9 cellular contexts compared by ENCODE assay signal in genomic region chr7:38367301-38367700, GRCh38.
A peak's percentile ranks its signal among the peaks of the same experiment; 100 is the strongest.
DNase-seq lines count a peak whose midpoint lies in the region; ATAC-seq, FAIRE-seq and TF ChIP-seq lines count a peak whose summit lies in the region.
"Had no signal": no experiment of that assay in that cellular context is flagged by ENCODE, and none has a peak within 500 bp of the region (broad histone marks: within the 10 kb centered on the region; RNA-seq: fewer than 3 reads in every experiment).

No MANE protein-coding gene starts in this region.

- H3K9ac ChIP-seq in OCI-LY3 (ENCODE audit: low read length): no peak overlapping the region
- H3K9ac ChIP-seq in kidney (ENCODE audit: low read length in 2 of 2): no peak overlapping the region

- no peaks in the 10 kb centered on the region for H4K20me1 ChIP-seq in OCI-LY3 (ENCODE audit: insufficient read depth, low read length)

- TF ChIP-seq POLR2A in spleen (IDR thresholded peaks at IDR 0.05): no peak

- H3K27ac ChIP-seq in OCI-LY3 (ENCODE audit: low read length) (peak overlapping the region; percentile 11; the same call in 1 of the 2 replicates), spleen (peak overlapping the region in 7 of 8 donors; percentile 34 to 80 (median 64)), kidney (ENCODE audit: low read depth in 2 of 2, low read length in 2 of 2) (no peak overlapping the region)

- FAIRE-seq in kidney (lab: Jason Lieb, UNC): no peak

- no peak overlapping the region for H3K4me3 ChIP-seq in OCI-LY3 (ENCODE audit: low read length)
- H3K4me3 ChIP-seq in spleen: peak overlapping the region in 1 of 8 donors; percentile 15
- no peak overlapping the region for H3K4me3 ChIP-seq in kidney (ENCODE audit: low read length in 2 of 2)
- H3K4me3 ChIP-seq: esophagus squamous epithelium had no signal

- H3K79me2 ChIP-seq in OCI-LY3 (ENCODE audit: low read length): no peaks in the 10 kb centered on the region

- H3K9me3 ChIP-seq in OCI-LY3 (ENCODE audit: insufficient read depth, low read length): no peaks in the 10 kb centered on the region
- no peaks in the 10 kb centered on the region for H3K9me3 ChIP-seq in spleen
- H3K9me3 ChIP-seq in kidney (ENCODE audit: control insufficient read depth in 1 of 2, low read length in 2 of 2): no peaks in the 10 kb centered on the region
- H3K9me3 ChIP-seq: esophagus squamous epithelium had no signal

- H3K27me3 ChIP-seq in OCI-LY3 (ENCODE audit: low read depth, low read length) (no peaks in the 10 kb centered on the region), spleen (replicated peaks in 1 of 7) (no peaks in the 10 kb centered on the region)
- H3K27me3 ChIP-seq: esophagus squamous epithelium had no signal

- intact Hi-C loops in spleen (cut with DNase I; ENCODE audit: low total_unique reads): loop anchor here (5.0 kb wide), 1 partner anchor 260 kb away; no protein-coding TSS in a partner anchor
- intact Hi-C loops in kidney (cut with DNase I): no loop called here

- H3K4me2 ChIP-seq in OCI-LY3 (ENCODE audit: low read length): 0 out of 2 replicates have a peak overlapping the region, but pooled peaks have one; percentile 0

- TF ChIP-seq CTCF in OCI-LY3 (IDR thresholded peaks at IDR 0.05; ENCODE audit: low read depth, low read length): no peak
- no peak for TF ChIP-seq CTCF in spleen (IDR thresholded peaks at IDR 0.05 in 8 of 11, conservative IDR thresholded peaks at IDR 0.05 in 3 of 11)
- TF ChIP-seq CTCF in kidney (IDR thresholded peaks at IDR 0.05; ENCODE audit: borderline replicate concordance, extremely low read depth, insufficient read depth): no peak

- ATAC-seq in HG02840 (IDR thresholded peaks at IDR 0.05; ENCODE audit: low FRiP score, unreplicated experiment): peak; percentile 57

- H3K36me3 ChIP-seq in OCI-LY3 (replicated peaks; ENCODE audit: low read depth, low read length) (no peaks in the 10 kb centered on the region), spleen (no peaks in the 10 kb centered on the region), kidney (ENCODE audit: control insufficient read depth in 1 of 2, insufficient read depth in 2 of 2, low read length in 2 of 2) (no peaks in the 10 kb centered on the region)
- H3K36me3 ChIP-seq: esophagus squamous epithelium had no signal

- peak; percentile 28 for DNase-seq in activated CD4-positive, alpha-beta T cell treated with anti-CD3 and anti-CD28 coated beads for 48 hours
- no peak for DNase-seq in activated CD4-positive, alpha-beta T cell treated with anti-CD3 and anti-CD28 coated beads for 1 hour
- DNase-seq in spleen: no peak
- DNase-seq in NCI-H2196 (lab: John Stamatoyannopoulos, UW; ENCODE audit: unreplicated experiment): no peak
- DNase-seq in kidney: no peak
- DNase-seq in NCI-H345 (lab: John Stamatoyannopoulos, UW): no peak
- DNase-seq: esophagus squamous epithelium had no signal

- H3K4me1 ChIP-seq in OCI-LY3 (ENCODE audit: low read length) (peaks cover 41% of the 10 kb centered on the region), spleen (peaks cover 23 to 94% (median 56%) of the 10 kb centered on the region in 6 donors), kidney (ENCODE audit: control insufficient read depth in 1 of 2, insufficient read depth in 1 of 2, low read depth in 1 of 2, low read length in 2 of 2) (peaks cover 3% of the 10 kb centered on the region in 2 donors)

- H2AFZ ChIP-seq in OCI-LY3 (ENCODE audit: low read depth, low read length): no peak overlapping the region; the same call in 1 of the 2 replicates

Comparison
In these comparisons a context has a peak if more than half of its experiments do, and no peak if none do; other contexts are left out.
1. H3K27ac ChIP-seq: peak in OCI-LY3 (single experiment) and spleen (7 of 8); none in kidney (0 of 2).